Comparison of ENCODE assay signal across 15 cellular contexts in the genomic region with DNA sequence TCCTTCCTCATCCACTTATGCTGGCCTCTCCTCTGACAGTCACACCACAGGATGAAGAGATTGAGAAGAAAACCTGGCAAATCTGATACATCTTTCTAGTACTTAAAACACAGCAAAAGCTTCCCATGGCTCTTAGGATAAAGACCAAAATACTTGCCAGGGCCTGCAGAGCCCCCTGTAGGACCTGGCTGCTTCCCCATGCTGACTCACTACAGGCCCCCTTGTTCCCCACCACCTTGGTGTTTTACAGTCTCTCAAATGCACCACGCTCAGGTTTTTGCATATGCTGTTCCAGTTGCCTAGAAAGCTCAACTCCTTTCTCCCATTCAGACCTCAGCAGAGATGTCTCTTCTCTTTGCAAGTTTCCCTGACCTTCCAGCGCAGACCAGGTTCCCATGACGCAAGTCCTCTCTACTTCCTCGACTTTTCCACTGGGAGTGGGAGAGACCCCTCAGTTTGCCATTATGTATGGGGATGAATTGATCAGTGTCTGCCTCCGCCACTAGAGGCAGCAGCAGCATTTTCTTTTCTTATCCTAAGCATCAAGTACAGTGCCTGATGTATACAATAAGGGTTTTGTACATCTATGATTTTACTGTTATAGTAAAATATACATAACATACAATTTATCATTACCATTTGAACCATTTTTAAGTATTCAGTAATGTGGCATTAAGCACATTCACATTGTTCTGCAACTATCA.
A peak's percentile ranks its signal among the peaks of the same experiment; 100 is the strongest.
DNase-seq lines count a peak whose midpoint lies in the region; ATAC-seq and TF ChIP-seq lines count a peak whose summit lies in the region.
"Had no signal": no experiment of that assay in that cellular context is flagged by ENCODE, and none has a peak within 500 bp of the region (broad histone marks: within the 10 kb centered on the region; RNA-seq: fewer than 3 reads in every experiment).

No MANE protein-coding gene starts in this region.

- H3K4me1 ChIP-seq in SK-N-SH (ENCODE audit: control insufficient read depth in 1 of 2, insufficient read depth in 2 of 2, low read depth in 1 of 2, low read length in 1 of 2) (no peaks in the 10 kb centered on the region), ovary (ENCODE audit: insufficient read depth) (peaks cover 4% of the 10 kb centered on the region)

- CTCF ChIA-PET in SK-N-SH (lab: Yijun Ruan, JAX), result interaction anchor here (0.6 to 1.4 kb wide), 6 partner anchors 13 to 243 kb away, joined by 3 to 4 read pairs (median 3); no protein-coding TSS in a partner anchor

- TF ChIP-seq EP300 in SK-N-SH (IDR thresholded peaks at IDR 0.05; ENCODE audit: borderline replicate concordance in 1 of 2, low read depth in 1 of 2, low read length in 1 of 2) (no peak), ovary (IDR thresholded peaks at IDR 0.05) (no peak)

- no peaks in the 10 kb centered on the region for H3K9me2 ChIP-seq in SK-N-SH

- peaks cover 20% of the 10 kb centered on the region for H3K4me1 Mint-ChIP-seq in endothelial cell (ENCODE audit: unreplicated experiment)
- H3K4me1 Mint-ChIP-seq: T-cell had no signal

- H3K79me2 ChIP-seq in SK-N-SH (ENCODE audit: insufficient read depth), result no peaks in the 10 kb centered on the region

- intact Hi-C loops in ovary (cut with DNase I), result no loop called here

- no peak overlapping the region for H3K27ac Mint-ChIP-seq in endothelial cell (ENCODE audit: unreplicated experiment)
- H3K27ac Mint-ChIP-seq: activated naive CD8-positive, alpha-beta T cell; dendritic cell treated with granulocyte-macrophage colony-stimulating factor and Interleukin-4, amounts not matched to agents 40 ng/mL and 50 ng/mL, for 4 days; T-cell had no signal

- peak; percentile 41 for TF ChIP-seq RAD21 in SK-N-SH (IDR thresholded peaks at IDR 0.05; ENCODE audit: low read length)

- DNase-seq in SK-N-SH, result no peak
- DNase-seq in NAMALWA (ENCODE audit: low spot score), result peak; percentile 16
- DNase-seq in endothelial cell (ENCODE audit: low spot score), result no peak
- no peak for DNase-seq in retinal pigment epithelial cell (ENCODE audit: low read depth)
- no peak for DNase-seq in ovary
- DNase-seq: ACHN; heart left ventricle; NCI-H1417 treated with DMSO at 0.1 percent for 48 hours; stimulated activated CD4-positive, alpha-beta T cell treated with anti-CD3 and anti-CD28 coated beads, Interleukin-4, amount 100 ng/mL, for 24 hours; T-cell had no signal

- no peak overlapping the region for H3K4me3 Mint-ChIP-seq in endothelial cell (ENCODE audit: unreplicated experiment)
- H3K4me3 Mint-ChIP-seq: activated naive CD8-positive, alpha-beta T cell; dendritic cell treated with granulocyte-macrophage colony-stimulating factor and Interleukin-4, amounts not matched to agents 40 ng/mL and 50 ng/mL, for 4 days; T-cell had no signal

- no peaks in the 10 kb centered on the region for H3F3A ChIP-seq in SK-N-SH (replicated peaks; ENCODE audit: insufficient read depth)

- H3K4me3 ChIP-seq in SK-N-SH (ENCODE audit: low read depth in 2 of 2, low read length in 1 of 2) (no peak overlapping the region), retinal pigment epithelial cell (ENCODE audit: low read length) (no peak overlapping the region), ovary (no peak overlapping the region)
- H3K4me3 ChIP-seq: heart left ventricle had no signal

- POLR2A ChIA-PET in SK-N-SH (lab: Yijun Ruan, JAX), result no interaction called here

- H3K27ac ChIP-seq in SK-N-SH (ENCODE audit: low read depth in 2 of 2, low read length in 1 of 2), result no peak overlapping the region
- no peak overlapping the region for H3K27ac ChIP-seq in ovary
- H3K27ac ChIP-seq: heart left ventricle had no signal

- peak; percentile 47 for TF ChIP-seq CTCF in SK-N-SH (IDR thresholded peaks at IDR 0.05)
- peak; percentile 20 for TF ChIP-seq CTCF in endothelial cell (IDR thresholded peaks at IDR 0.05; ENCODE audit: unreplicated experiment)
- TF ChIP-seq CTCF in retinal pigment epithelial cell (conservative IDR thresholded peaks at IDR 0.05; ENCODE audit: low read depth, low read length), result peak; percentile 43
- TF ChIP-seq CTCF in ovary (IDR thresholded peaks at IDR 0.05), result no peak

- H3K9me3 ChIP-seq in SK-N-SH (no peaks in the 10 kb centered on the region), ovary (no peaks in the 10 kb centered on the region)
- H3K9me3 ChIP-seq: heart left ventricle had no signal

- no peaks in the 10 kb centered on the region for H3K36me3 Mint-ChIP-seq in endothelial cell (ENCODE audit: low read depth, unreplicated experiment)
- H3K36me3 Mint-ChIP-seq: activated naive CD8-positive, alpha-beta T cell; T-cell had no signal

- H3K36me3 ChIP-seq in SK-N-SH (replicated peaks in 1 of 2; ENCODE audit: control insufficient read depth in 1 of 2, insufficient read depth in 2 of 2, low read length in 1 of 2) (no peaks in the 10 kb centered on the region), ovary (no peaks in the 10 kb centered on the region)
- H3K36me3 ChIP-seq: heart left ventricle had no signal

- H3K27me3 Mint-ChIP-seq in endothelial cell (ENCODE audit: unreplicated experiment), result peaks cover 3% of the 10 kb centered on the region
- H3K27me3 Mint-ChIP-seq: activated naive CD8-positive, alpha-beta T cell; dendritic cell treated with granulocyte-macrophage colony-stimulating factor and Interleukin-4, amounts not matched to agents 40 ng/mL and 50 ng/mL, for 4 days had no signal

- H3K9ac ChIP-seq in SK-N-SH, result no peak overlapping the region

- no peaks in the 10 kb centered on the region for H4K20me1 ChIP-seq in SK-N-SH (ENCODE audit: insufficient read depth)

- H3K4me2 ChIP-seq in SK-N-SH, result no peak overlapping the region

- 71% methylated on average over 5 of the region's 5 CpGs for whole genome bisulfite sequencing in SK-N-SH (ENCODE audit: low lambda C conversion rate)
- 94 to 95% (median 94%) methylated on average over 5 of the region's 5 CpGs for WGBS in ovary, 3 donors

- H3K27me3 ChIP-seq in SK-N-SH (ENCODE audit: insufficient read depth), result no peaks in the 10 kb centered on the region
- H3K27me3 ChIP-seq in ovary, result no peaks in the 10 kb centered on the region
- H3K27me3 ChIP-seq: heart left ventricle had no signal

- H3K9me3 Mint-ChIP-seq in endothelial cell (ENCODE audit: unreplicated experiment), result no peaks in the 10 kb centered on the region
- H3K9me3 Mint-ChIP-seq: dendritic cell treated with granulocyte-macrophage colony-stimulating factor and Interleukin-4, amounts not matched to agents 40 ng/mL and 50 ng/mL, for 4 days had no signal

- TF ChIP-seq POLR2A in ovary (IDR thresholded peaks at IDR 0.05), result no peak

- H2AFZ ChIP-seq in SK-N-SH (ENCODE audit: low read depth), result no peak overlapping the region

- ATAC-seq in SK-N-SH treated with all-trans-retinoic acid at 6 μM for 48 hours (no peak), GM21381 (IDR thresholded peaks at IDR 0.05; ENCODE audit: unreplicated experiment) (no peak), HG03460 (IDR thresholded peaks at IDR 0.05; ENCODE audit: unreplicated experiment) (no peak)
- ATAC-seq: heart left ventricle, T-cell had no signal

TF ChIP-seq in SK-N-SH, 30 proteins besides CTCF, POLR2A, EP300 and RAD21:
- no peak for TF ChIP-seq RFX5 (IDR thresholded peaks at IDR 0.05; ENCODE audit: low read length)
TF ChIP-seq in SK-N-SH: peak in this region for 0.

TF ChIP-seq in SK-N-SH treated with all-trans-retinoic acid at 6 μM for 48 hours, 23 proteins besides CTCF, POLR2A, EP300 and RAD21:
- no peak for TF ChIP-seq ARNTL (CRISPR knock-in tag; IDR thresholded peaks at IDR 0.05; ENCODE audit: borderline replicate concordance, low read depth)
- TF ChIP-seq ZFP3 (CRISPR knock-in tag; IDR thresholded peaks at IDR 0.05), result no peak
- TF ChIP-seq RARB (CRISPR knock-in tag; IDR thresholded peaks at IDR 0.05), result no peak
- no peak for TF ChIP-seq ZC3H10 (CRISPR knock-in tag; IDR thresholded peaks at IDR 0.05)
- TF ChIP-seq TCF4 (CRISPR knock-in tag; IDR thresholded peaks at IDR 0.05; ENCODE audit: borderline replicate concordance), result no peak
- no peak for TF ChIP-seq GLIS3 (CRISPR knock-in tag; IDR thresholded peaks at IDR 0.05)

Comparison
In these comparisons a context has a peak if more than half of its experiments do, and no peak if none do; other contexts are left out.
1. CTCF ChIP-seq: peak in SK-N-SH (single experiment), endothelial cell (single experiment) and retinal pigment epithelial cell (single experiment); none in ovary (0 of 3).